ENCODE assay signal across 9 cellular contexts in the genomic region with DNA sequence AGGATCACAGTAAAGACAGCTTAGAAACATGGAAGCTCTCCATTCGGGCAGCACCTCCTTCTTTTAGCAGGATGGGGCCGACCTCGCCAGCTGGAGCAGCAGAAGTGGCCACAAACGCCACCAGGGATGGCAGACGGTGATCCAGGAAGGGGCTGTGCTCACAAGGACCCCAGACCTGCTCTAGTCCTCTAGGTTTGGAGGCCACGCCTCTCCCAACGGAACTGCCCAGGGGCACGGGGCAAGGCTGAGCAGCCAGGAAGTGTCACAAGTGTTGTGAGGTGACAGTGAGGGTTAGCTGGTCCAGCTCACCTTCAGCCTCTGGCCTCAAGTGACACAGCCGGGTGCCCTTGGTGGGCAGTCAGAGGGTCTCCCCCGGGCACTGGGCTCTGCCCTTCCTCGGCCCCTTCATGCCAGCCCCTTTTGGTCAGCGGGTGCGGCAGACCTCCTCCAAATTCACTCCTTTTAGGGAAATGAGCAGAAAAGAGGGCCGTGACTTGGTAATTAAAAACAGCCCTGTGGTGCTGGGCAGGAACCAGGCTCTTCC. TPM values are rescaled to one million over a fixed set of nuclear protein-coding genes. Genes with fewer than 3 reads are reported as not detected.
DNase-seq lines count a peak whose midpoint lies in the region; ATAC-seq lines count a peak whose summit lies in the region.
"Had no signal": no experiment of that assay in that cellular context is flagged by ENCODE, and none has a peak within 500 bp of the region (broad histone marks: within the 10 kb centered on the region; RNA-seq: fewer than 3 reads in every experiment).

No MANE protein-coding gene starts in this region.

- H3K4me1 ChIP-seq in GM23248 (ENCODE audit: insufficient read depth) (peaks cover 55% of the 10 kb centered on the region), right cardiac atrium (ENCODE audit: control insufficient read depth, insufficient read depth, low read length) (peaks cover 28% of the 10 kb centered on the region), skeletal muscle tissue (ENCODE audit: control insufficient read depth in 3 of 3, insufficient read depth in 3 of 3, low read length in 3 of 3) (peaks cover 60 to 67% (median 65%) of the 10 kb centered on the region in 3 donors)

- H3K4me3 ChIP-seq in GM23248: peak overlapping the region; percentile 59
- no peak overlapping the region for H3K4me3 ChIP-seq in right cardiac atrium (ENCODE audit: low read length)
- peak overlapping the region in 2 of 3 donors; percentile 5 to 45 for H3K4me3 ChIP-seq in skeletal muscle tissue (ENCODE audit: low read length in 3 of 3)

- peak in 1 of 2 donors; percentile 0 for ATAC-seq in right cardiac atrium

- H3K9me3 ChIP-seq in GM23248 (ENCODE audit: low read depth) (no peaks in the 10 kb centered on the region), right cardiac atrium (ENCODE audit: control insufficient read depth, low read length) (no peaks in the 10 kb centered on the region), skeletal muscle tissue (ENCODE audit: control insufficient read depth in 3 of 3, low read length in 3 of 3) (no peaks in the 10 kb centered on the region)

- intact Hi-C loops in right cardiac atrium (cut with DNase I): no loop called here

- H3K36me3 Mint-ChIP-seq in activated naive CD8-positive, alpha-beta T cell treated with anti-CD3 and anti-CD28 coated beads for 36 hours: no peaks in the 10 kb centered on the region

- DNase-seq in GM23248 (peak; percentile 51), right cardiac atrium (peak in 1 of 3 donors; percentile 68), DMS53 treated with DMSO at 0.1 percent for 48 hours (lab: John Stamatoyannopoulos, UW; ENCODE audit: unreplicated experiment) (no peak), COLO829 (ENCODE audit: low spot score) (no peak), SHP77 treated with DMSO at 0.1 percent for 48 hours (lab: John Stamatoyannopoulos, UW) (no peak), NK-92 (lab: John Stamatoyannopoulos, UW; ENCODE audit: unreplicated experiment) (no peak)
- DNase-seq in activated naive CD8-positive, alpha-beta T cell treated with anti-CD3 and anti-CD28 coated beads for 36 hours: no peak
- DNase-seq: activated T-cell treated with anti-CD3 and anti-CD28 coated beads for 4 hours had no signal

- H3K27me3 Mint-ChIP-seq in activated naive CD8-positive, alpha-beta T cell treated with anti-CD3 and anti-CD28 coated beads for 36 hours: no peaks in the 10 kb centered on the region

- H3K27ac Mint-ChIP-seq in activated naive CD8-positive, alpha-beta T cell treated with anti-CD3 and anti-CD28 coated beads for 36 hours: peak overlapping the region; percentile 77

- WGBS in GM23248 (ENCODE audit: low coverage in 1 of 2, low lambda C conversion rate in 2 of 2, missing lambda C conversion rate in 2 of 2), 2 experiments: 7 to 8% methylated on average over 14 of the region's 14 CpGs
- 36% methylated on average over 14 of the region's 14 CpGs for WGBS in right cardiac atrium

- H3K9ac ChIP-seq in GM23248 (peak overlapping the region; percentile 81), skeletal muscle tissue (ENCODE audit: low read depth in 1 of 3, low read length in 3 of 3) (peak overlapping the region in 2 of 3 donors; percentile 18 to 76)

- in situ Hi-C loops in GM23248 (cut with MboI): no loop called here

- H3K4me2 ChIP-seq in GM23248 (ENCODE audit: unreplicated experiment): peak overlapping the region; percentile 76

- no peaks in the 10 kb centered on the region for H4K20me1 ChIP-seq in GM23248 (ENCODE audit: insufficient read depth)

- H3K27ac ChIP-seq in GM23248 (peak overlapping the region; percentile 97), right cardiac atrium (ENCODE audit: low read length) (peak overlapping the region; percentile 78), skeletal muscle tissue (ENCODE audit: low read depth, low read length) (peak overlapping the region; percentile 82)

- H3K27me3 ChIP-seq in GM23248 (replicated peaks; ENCODE audit: insufficient read depth) (no peaks in the 10 kb centered on the region), right cardiac atrium (ENCODE audit: control insufficient read depth, insufficient read depth) (no peaks in the 10 kb centered on the region), skeletal muscle tissue (ENCODE audit: control insufficient read depth in 3 of 3, insufficient read depth in 3 of 3, low read length in 3 of 3) (peaks cover 0 to 28% (median 9%) of the 10 kb centered on the region in 3 donors)

- peaks cover 25% of the 10 kb centered on the region for H3K4me1 Mint-ChIP-seq in activated naive CD8-positive, alpha-beta T cell treated with anti-CD3 and anti-CD28 coated beads for 36 hours

- H3K79me2 ChIP-seq in GM23248 (ENCODE audit: insufficient read depth): peaks cover 85% of the 10 kb centered on the region

- peak overlapping the region; percentile 53 for H3K4me3 Mint-ChIP-seq in activated naive CD8-positive, alpha-beta T cell treated with anti-CD3 and anti-CD28 coated beads for 36 hours

- peaks cover 67% of the 10 kb centered on the region for H3F3A ChIP-seq in GM23248 (ENCODE audit: insufficient read depth)

- peak overlapping the region; percentile 14 for H2AFZ ChIP-seq in GM23248

- no peaks in the 10 kb centered on the region for H3K36me3 ChIP-seq in GM23248 (ENCODE audit: low read depth)
- H3K36me3 ChIP-seq in skeletal muscle tissue (ENCODE audit: control insufficient read depth in 3 of 3, insufficient read depth in 3 of 3, low read length in 3 of 3): no peaks in the 10 kb centered on the region

- H3K9me3 Mint-ChIP-seq in activated naive CD8-positive, alpha-beta T cell treated with anti-CD3 and anti-CD28 coated beads for 36 hours: no peaks in the 10 kb centered on the region

- no peaks in the 10 kb centered on the region for H3K9me2 ChIP-seq in GM23248 (ENCODE audit: insufficient read depth)

RNA-seq across cellular contexts. Expression of gene CEP295NL, which starts 20.4 kb away (rescaled TPM):
- 0.11 and 1.0 TPM in 2 replicates for total RNA-seq in GM23248 (2014; rRNA removed; shearing (Covaris generic))
- polyA plus RNA-seq in GM23248 (2016; fragmentation: Nextera tagmentation; extraction: Ambion mirVana) (0.14 and 0.35 TPM in 2 replicates), right cardiac atrium (0.57 TPM)
- total RNA-seq in activated naive CD8-positive, alpha-beta T cell treated with anti-CD3 and anti-CD28 coated beads for 36 hours: under 1 TPM in 1 of 2 experiments, not detected in 1; 0.19 TPM
- total RNA-seq in right cardiac atrium (1 to 10 TPM in 2 of 4 donors, under 1 TPM in 2; 0.76 to 1.3 (median 1.0) TPM), skeletal muscle tissue (1.6 TPM)

RNA-seq across cellular contexts. Expression of gene USP36, which starts 42.0 kb away (rescaled TPM):
- total RNA-seq in GM23248 (2014; rRNA removed; shearing (Covaris generic)): 30.2 and 35.5 TPM in 2 replicates
- polyA plus RNA-seq in GM23248 (2016; fragmentation: Nextera tagmentation; extraction: Ambion mirVana) (19.9 and 22.3 TPM in 2 replicates), right cardiac atrium (16.2 TPM)
- total RNA-seq in activated naive CD8-positive, alpha-beta T cell treated with anti-CD3 and anti-CD28 coated beads for 36 hours: 100 to 1,000 TPM; 126 to 128 TPM
- total RNA-seq in right cardiac atrium (10 to 100 TPM; 25.1 to 42.9 (median 29.0) TPM), skeletal muscle tissue (25.6 TPM)

RNA-seq across cellular contexts. Expression of gene TIMP2, which starts 42.6 kb away (rescaled TPM):
- 587 and 620 TPM in 2 replicates for total RNA-seq in GM23248 (2014; rRNA removed; shearing (Covaris generic))
- 102 and 103 TPM in 2 replicates for polyA plus RNA-seq in GM23248 (2016; fragmentation: Nextera tagmentation; extraction: Ambion mirVana)
- 1 to 10 TPM; 1.2 to 1.3 TPM for total RNA-seq in activated naive CD8-positive, alpha-beta T cell treated with anti-CD3 and anti-CD28 coated beads for 36 hours
- total RNA-seq in right cardiac atrium: 100 to 1,000 TPM; 153 to 183 (median 168) TPM
- 86.9 TPM for polyA plus RNA-seq in right cardiac atrium
- total RNA-seq in skeletal muscle tissue: 39.7 TPM

Comparison
In these comparisons a context has a peak if more than half of its experiments do, and no peak if none do; other contexts are left out.
1. RNA of gene TIMP2, which starts 42.6 kb away (total RNA-seq): 587 to 620 TPM in GM23248, 153 to 183 TPM in right cardiac atrium and 39.7 TPM in skeletal muscle tissue (single experiment); 1.2 to 1.3 TPM in activated naive CD8-positive, alpha-beta T cell treated with anti-CD3 and anti-CD28 coated beads for 36 hours; every median in the first group is over 10 times any median in the second.
2. Peak in every context shown above with its lines, with median percentiles within 50 percentile points of each other: H3K27ac ChIP-seq.